Comparison of ENCODE assay signal across 2 cellular contexts in the genomic region with DNA sequence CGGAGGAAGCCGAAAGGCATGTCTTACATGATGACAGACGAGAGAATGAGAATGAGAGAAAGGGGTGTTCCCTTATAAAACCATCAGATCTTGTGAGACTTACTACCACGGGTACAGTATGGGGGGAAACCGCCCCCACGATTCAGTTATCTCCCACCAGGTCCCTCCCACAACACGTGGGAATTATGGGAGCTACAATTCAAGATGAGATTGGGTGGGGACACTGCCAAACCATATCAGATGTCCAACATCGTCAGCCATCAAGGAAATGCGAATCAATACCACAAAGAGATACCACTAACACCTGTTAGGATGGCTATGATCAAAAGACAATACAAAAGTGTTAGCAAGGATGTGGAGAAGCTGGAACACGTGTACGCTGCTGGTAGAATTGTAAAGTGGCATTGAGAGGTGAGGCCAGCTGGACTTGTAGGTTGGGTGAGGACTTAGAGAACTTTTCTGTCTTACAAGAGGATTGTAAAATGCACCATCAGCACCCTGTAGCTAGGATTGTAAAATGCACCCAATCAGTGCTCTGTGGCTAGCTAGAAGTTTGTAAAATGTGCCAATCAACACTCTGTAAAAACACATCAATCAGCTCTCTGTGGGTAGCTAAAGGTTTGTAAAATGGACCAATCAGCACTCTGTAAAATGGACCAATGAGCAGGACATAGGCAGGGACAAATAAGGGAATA.
A peak's percentile ranks its signal among the peaks of the same experiment; 100 is the strongest.
TF ChIP-seq lines count a peak whose summit lies in the region.

No MANE protein-coding gene starts in this region.

TF ChIP-seq in A549, 52 proteins besides CTCF, POLR2A, EP300 and RAD21:
- TF ChIP-seq MAFK (IDR thresholded peaks at IDR 0.05; ENCODE audit: partially characterized antibody) (peak; percentile 50), RNF2 (IDR thresholded peaks at IDR 0.05; ENCODE audit: borderline replicate concordance, low read depth) (no peak)

TF ChIP-seq in K562, 482 proteins besides CTCF, POLR2A, EP300 and RAD21:
- TF ChIP-seq, protein P1, sequence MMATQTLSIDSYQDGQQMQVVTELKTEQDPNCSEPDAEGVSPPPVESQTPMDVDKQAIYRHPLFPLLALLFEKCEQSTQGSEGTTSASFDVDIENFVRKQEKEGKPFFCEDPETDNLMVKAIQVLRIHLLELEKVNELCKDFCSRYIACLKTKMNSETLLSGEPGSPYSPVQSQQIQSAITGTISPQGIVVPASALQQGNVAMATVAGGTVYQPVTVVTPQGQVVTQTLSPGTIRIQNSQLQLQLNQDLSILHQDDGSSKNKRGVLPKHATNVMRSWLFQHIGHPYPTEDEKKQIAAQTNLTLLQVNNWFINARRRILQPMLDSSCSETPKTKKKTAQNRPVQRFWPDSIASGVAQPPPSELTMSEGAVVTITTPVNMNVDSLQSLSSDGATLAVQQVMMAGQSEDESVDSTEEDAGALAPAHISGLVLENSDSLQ (IDR thresholded peaks at IDR 0.05), result 0 out of 2 replicates have a peak, but pooled peaks have one; percentile 15
- TF ChIP-seq NFATC3 (IDR thresholded peaks at IDR 0.05), result no peak
- peak; percentile 49 for TF ChIP-seq MAFG (tag; conservative IDR thresholded peaks at IDR 0.05)
- no peak for TF ChIP-seq ZNF507 (tag; conservative IDR thresholded peaks at IDR 0.05)
- no peak for TF ChIP-seq ATF1 (CRISPR knock-in tag; IDR thresholded peaks at IDR 0.05)
- no peak for TF ChIP-seq ATF1 (tag; IDR thresholded peaks at IDR 0.05)
- peak; percentile 66; the same call in 1 of the 2 replicates for TF ChIP-seq C11orf30 (IDR thresholded peaks at IDR 0.05; ENCODE audit: low read depth)
- TF ChIP-seq, protein P2, sequence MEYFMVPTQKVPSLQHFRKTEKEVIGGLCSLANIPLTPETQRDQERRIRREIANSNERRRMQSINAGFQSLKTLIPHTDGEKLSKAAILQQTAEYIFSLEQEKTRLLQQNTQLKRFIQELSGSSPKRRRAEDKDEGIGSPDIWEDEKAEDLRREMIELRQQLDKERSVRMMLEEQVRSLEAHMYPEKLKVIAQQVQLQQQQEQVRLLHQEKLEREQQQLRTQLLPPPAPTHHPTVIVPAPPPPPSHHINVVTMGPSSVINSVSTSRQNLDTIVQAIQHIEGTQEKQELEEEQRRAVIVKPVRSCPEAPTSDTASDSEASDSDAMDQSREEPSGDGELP (CRISPR knock-in tag; IDR thresholded peaks at IDR 0.05; ENCODE audit: borderline replicate concordance), result no peak
- TF ChIP-seq ZNF316 (IDR thresholded peaks at IDR 0.05), result peak; percentile 76
- TF ChIP-seq ARHGAP35 (IDR thresholded peaks at IDR 0.05; ENCODE audit: partially characterized antibody), result no peak
- TF ChIP-seq EGR1 (conservative IDR thresholded peaks at IDR 0.05), result 0 out of 2 replicates have a peak, but pooled peaks have one; percentile 20
